Comparison of ENCODE assay signal across 11 cellular contexts in the genomic region with DNA sequence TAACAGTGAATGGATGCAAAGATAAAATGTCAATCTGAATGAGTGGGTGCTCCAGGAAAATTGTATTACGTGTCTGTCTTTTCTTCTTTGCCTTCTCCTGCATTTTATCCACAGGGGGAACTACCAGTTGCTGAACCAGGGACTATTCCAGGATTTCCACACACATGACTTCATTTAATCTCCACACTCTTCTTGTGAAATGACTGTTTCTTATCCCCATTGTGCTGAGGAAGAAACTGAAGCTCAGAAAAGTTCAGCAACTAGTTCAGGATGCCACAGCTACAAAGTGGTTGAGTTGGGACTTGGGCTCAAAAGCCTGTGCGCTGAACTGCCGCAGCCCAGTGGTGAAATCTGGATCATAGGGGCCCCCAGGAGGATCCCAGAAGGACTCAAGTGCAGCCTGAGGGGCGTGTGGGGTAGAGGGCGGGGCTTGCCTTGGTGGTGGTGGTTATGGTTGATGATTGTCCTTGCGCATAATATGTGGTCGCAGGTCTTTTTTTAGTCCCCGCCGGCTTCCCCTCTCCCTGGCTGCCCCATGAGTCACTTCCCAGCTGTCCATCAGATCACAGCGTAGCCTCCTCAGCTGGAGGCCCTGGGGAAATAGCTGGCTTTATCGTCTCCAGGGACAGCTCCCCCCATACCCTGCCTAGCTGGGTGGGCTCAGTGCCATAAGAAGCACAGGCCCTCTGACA.
DNase-seq lines count a peak whose midpoint lies in the region; ATAC-seq and TF ChIP-seq lines count a peak whose summit lies in the region.
"Had no signal": no experiment of that assay in that cellular context is flagged by ENCODE, and none has a peak within 500 bp of the region (broad histone marks: within the 10 kb centered on the region; RNA-seq: fewer than 3 reads in every experiment).

No MANE protein-coding gene starts in this region.

- no peaks in the 10 kb centered on the region for H3K4me1 Mint-ChIP-seq in mesothelial cell of epicardium

- peaks cover 79% of the 10 kb centered on the region for H3K4me1 ChIP-seq in BLaER1

- peaks cover 77% of the 10 kb centered on the region for H3K27me3 Mint-ChIP-seq in mesothelial cell of epicardium (ENCODE audit: low read depth)

- DNase-seq in UCSD-AML1 (lab: John Stamatoyannopoulos, UW; ENCODE audit: unreplicated experiment) (peak; percentile 88), iris pigment epithelial cell (ENCODE audit: low read depth) (peak; percentile 79), NCI-H345 treated with DMSO at 0.1 percent for 48 hours (lab: John Stamatoyannopoulos, UW; ENCODE audit: unreplicated experiment) (no peak), iPS-NIHi7 (ENCODE audit: extremely low spot score) (no peak), mesothelial cell of epicardium (ENCODE audit: low spot score in 2 of 2, unreplicated experiment in 2 of 2) (no peak)
- no peak for DNase-seq in activated effector memory CD4-positive, alpha-beta T cell treated with anti-CD3 and anti-CD28 coated beads, Interleukin-2, amount 50 U/mL, for 16 hours
- DNase-seq: NCI-H1694, SW 1271 had no signal

- no peak overlapping the region for H3K4me3 Mint-ChIP-seq in mesothelial cell of epicardium
- H3K4me3 Mint-ChIP-seq: nephron had no signal

- TF ChIP-seq CTCF in mesothelial cell of epicardium (IDR thresholded peaks at IDR 0.05; ENCODE audit: unreplicated experiment): no peak

- peak overlapping the region; percentile 31; the same call in 1 of the 2 replicates for H3K9ac ChIP-seq in BLaER1

- no peaks in the 10 kb centered on the region for H3K9me3 ChIP-seq in BLaER1

- H3K27ac ChIP-seq in BLaER1: peak overlapping the region; percentile 45; the same call in 1 of the 2 replicates

- ATAC-seq in HG03139 (IDR thresholded peaks at IDR 0.05; ENCODE audit: unreplicated experiment): peak; percentile 70

- no peaks in the 10 kb centered on the region for H4K20me1 ChIP-seq in BLaER1

- H3K4me3 ChIP-seq in BLaER1: peak overlapping the region; percentile 36; the same call in 1 of the 2 replicates

- H3K9me3 Mint-ChIP-seq in mesothelial cell of epicardium: no peaks in the 10 kb centered on the region
- H3K9me3 Mint-ChIP-seq: nephron had no signal

- no peak overlapping the region for H3K27ac Mint-ChIP-seq in mesothelial cell of epicardium
- H3K27ac Mint-ChIP-seq: nephron had no signal

- H3K27me3 ChIP-seq in BLaER1: no peaks in the 10 kb centered on the region

- peak overlapping the region; percentile 80 for H3K4me2 ChIP-seq in BLaER1

- no peaks in the 10 kb centered on the region for H3K36me3 ChIP-seq in BLaER1

- H3K36me3 Mint-ChIP-seq in mesothelial cell of epicardium: no peaks in the 10 kb centered on the region

Comparison
In these comparisons a context has a peak if more than half of its experiments do, and no peak if none do; other contexts are left out.
1. DNase-seq: peak in UCSD-AML1 (single experiment) and iris pigment epithelial cell (single experiment); none in NCI-H345 treated with DMSO at 0.1 percent for 48 hours (single experiment), activated effector memory CD4-positive, alpha-beta T cell treated with anti-CD3 and anti-CD28 coated beads, Interleukin-2, amount 50 U/mL, for 16 hours (single experiment), iPS-NIHi7 (single experiment) and mesothelial cell of epicardium (0 of 2).